24 cellular contexts compared by ENCODE assay signal in genomic region chr1:150493175-150493574, GRCh38. TPM values are rescaled to one million over a fixed set of nuclear protein-coding genes. Genes with fewer than 3 reads are reported as not detected.
A peak's percentile ranks its signal among the peaks of the same experiment; 100 is the strongest.
DNase-seq lines count a peak whose midpoint lies in the region; ATAC-seq and TF ChIP-seq lines count a peak whose summit lies in the region.
"Had no signal": no experiment of that assay in that cellular context is flagged by ENCODE, and none has a peak within 500 bp of the region (broad histone marks: within the 10 kb centered on the region; RNA-seq: fewer than 3 reads in every experiment).

No MANE protein-coding gene starts in this region.

- H3K9me3 ChIP-seq in HEK293 (ENCODE audit: control insufficient read depth, insufficient read depth, low read depth, low read length) (no peaks in the 10 kb centered on the region), osteoblast (ENCODE audit: low read depth, low read length) (no peaks in the 10 kb centered on the region), adrenal gland (replicated peaks in 1 of 3) (no peaks in the 10 kb centered on the region), hepatocyte (ENCODE audit: low read depth) (no peaks in the 10 kb centered on the region)
- H3K9me3 ChIP-seq: BLaER1 had no signal

- intact Hi-C loops in adrenal gland (cut with DNase I): no loop called here

- H3K4me1 ChIP-seq in HEK293 (ENCODE audit: control insufficient read depth, insufficient read depth, low read length) (no peaks in the 10 kb centered on the region; the same call in 1 of the 2 replicates), osteoblast (ENCODE audit: insufficient read depth, low read length) (peaks cover 1% of the 10 kb centered on the region), adrenal gland (replicated peaks in 1 of 2) (peaks cover under 1 to 4% of the 10 kb centered on the region in 2 donors), hepatocyte (ENCODE audit: insufficient read depth) (peaks cover under 1% of the 10 kb centered on the region)

- peaks cover 82% of the 10 kb centered on the region for H3K36me3 Mint-ChIP-seq in activated T-helper 17 cell treated with anti-CD3 and anti-CD28 coated beads, Interleukin-2, amount 50 U/mL, for 72 hours (ENCODE audit: low read depth)
- H3K36me3 Mint-ChIP-seq in stimulated activated effector memory CD8-positive, alpha-beta T cell treated with anti-CD3 and anti-CD28 coated beads, Interleukin-12 subunit alpha, Interleukin-12 subunit beta, amount 100 ng/mL, for 72 hours: peaks cover 92% of the 10 kb centered on the region

- H3K4me2 ChIP-seq in osteoblast (ENCODE audit: insufficient read depth, low read length): no peak overlapping the region
- no peak overlapping the region for H3K4me2 ChIP-seq in hepatocyte
- H3K4me2 ChIP-seq: BLaER1 had no signal

- no peaks in the 10 kb centered on the region for H3K9me2 ChIP-seq in hepatocyte (replicated peaks; ENCODE audit: insufficient read depth)

- H3K9me3 Mint-ChIP-seq in activated T-helper 17 cell treated with anti-CD3 and anti-CD28 coated beads, Interleukin-2, amount 50 U/mL, for 72 hours: no peaks in the 10 kb centered on the region
- no peaks in the 10 kb centered on the region for H3K9me3 Mint-ChIP-seq in stimulated activated effector memory CD8-positive, alpha-beta T cell treated with anti-CD3 and anti-CD28 coated beads, Interleukin-12 subunit alpha, Interleukin-12 subunit beta, amount 100 ng/mL, for 72 hours
- H3K9me3 Mint-ChIP-seq: CD4-positive, alpha-beta T cell had no signal

- WGBS in adrenal gland, 4 donors: 92 to 96% (median 95%) methylated on average over 8 of the region's 8 CpGs
- WGBS in hepatocyte (ENCODE audit: low lambda C conversion rate, missing lambda C conversion rate): 98% methylated on average over 8 of the region's 8 CpGs

- H4K20me1 ChIP-seq in osteoblast (ENCODE audit: insufficient read depth, low read length) (no peaks in the 10 kb centered on the region), hepatocyte (ENCODE audit: insufficient read depth, poor library complexity, severe bottlenecking) (no peaks in the 10 kb centered on the region)
- H4K20me1 ChIP-seq: BLaER1 had no signal

- H3K4me3 ChIP-seq in HEK293 (ENCODE audit: low read depth, low read length): no peak overlapping the region
- H3K4me3 ChIP-seq in osteoblast (ENCODE audit: insufficient read depth, low read length): no peak overlapping the region
- no peak overlapping the region for H3K4me3 ChIP-seq in adrenal gland
- H3K4me3 ChIP-seq in hepatocyte: no peak overlapping the region
- H3K4me3 ChIP-seq: BLaER1 had no signal

- no peaks in the 10 kb centered on the region for H3K27me3 Mint-ChIP-seq in activated T-helper 17 cell treated with anti-CD3 and anti-CD28 coated beads, Interleukin-2, amount 50 U/mL, for 72 hours
- H3K27me3 Mint-ChIP-seq: CD4-positive, alpha-beta T cell had no signal

- ATAC-seq in activated T-helper 17 cell treated with anti-CD3 and anti-CD28 coated beads, Interleukin-2, amount 50 U/mL, for 72 hours (replicated peaks): peak; percentile 37
- ATAC-seq in esophagus mucosa: peak; percentile 94
- ATAC-seq in stimulated activated effector memory CD8-positive, alpha-beta T cell treated with anti-CD3 and anti-CD28 coated beads, Interleukin-12 subunit alpha, Interleukin-12 subunit beta, amount 100 ng/mL, for 72 hours: no peak
- ATAC-seq: HCT116, Panc1 had no signal

- H3K27ac ChIP-seq in HEK293 (ENCODE audit: extremely low read depth, low read depth, low read length) (no peak overlapping the region), osteoblast (ENCODE audit: low read depth, low read length) (no peak overlapping the region), adrenal gland (no peak overlapping the region), hepatocyte (no peak overlapping the region)
- H3K27ac ChIP-seq: BLaER1, HL-60 had no signal

- CTCF ChIA-PET in HEK293 (lab: Yijun Ruan, JAX): no interaction called here

- peak; percentile 54 for DNase-seq in osteoblast (ENCODE audit: insufficient read length, low spot score, missing footprints)
- DNase-seq in stimulated activated effector memory CD8-positive, alpha-beta T cell treated with anti-CD3 and anti-CD28 coated beads, Interleukin-12 subunit alpha, Interleukin-12 subunit beta, amount 100 ng/mL, for 72 hours (ENCODE audit: low spot score in 2 of 2): no peak
- DNase-seq in adrenal gland: no peak
- no peak for DNase-seq in HuH-7 (ENCODE audit: low spot score)
- DNase-seq in hepatocyte (ENCODE audit: low spot score): no peak
- DNase-seq: CD4-positive, alpha-beta T cell; DMS79 treated with DMSO at 0.1 percent for 48 hours; NCI-H1048; NCI-H1417; NCI-H1694 treated with DMSO at 0.1 percent for 48 hours; NCI-H2081; NCI-H2227 treated with DMSO at 0.1 percent for 48 hours; NCI-H526 treated with DMSO at 0.1 percent for 48 hours; SHP77 treated with DMSO at 0.1 percent for 48 hours had no signal

- H3K4me3 Mint-ChIP-seq in activated T-helper 17 cell treated with anti-CD3 and anti-CD28 coated beads, Interleukin-2, amount 50 U/mL, for 72 hours: no peak overlapping the region
- H3K4me3 Mint-ChIP-seq in stimulated activated effector memory CD8-positive, alpha-beta T cell treated with anti-CD3 and anti-CD28 coated beads, Interleukin-12 subunit alpha, Interleukin-12 subunit beta, amount 100 ng/mL, for 72 hours: no peak overlapping the region
- H3K4me3 Mint-ChIP-seq: CD4-positive, alpha-beta T cell had no signal

- POLR2A ChIA-PET in HEK293 (lab: Yijun Ruan, JAX): no interaction called here

- H3K4me1 Mint-ChIP-seq in activated T-helper 17 cell treated with anti-CD3 and anti-CD28 coated beads, Interleukin-2, amount 50 U/mL, for 72 hours: peaks cover 5% of the 10 kb centered on the region
- H3K4me1 Mint-ChIP-seq in stimulated activated effector memory CD8-positive, alpha-beta T cell treated with anti-CD3 and anti-CD28 coated beads, Interleukin-12 subunit alpha, Interleukin-12 subunit beta, amount 100 ng/mL, for 72 hours: peaks cover 13% of the 10 kb centered on the region

- peaks cover 49 to 78% of the 10 kb centered on the region in 2 experiments for H3K36me3 ChIP-seq in HEK293 (ENCODE audit: control insufficient read depth in 2 of 2, insufficient read depth in 1 of 2, low read length in 2 of 2)
- H3K36me3 ChIP-seq in osteoblast (ENCODE audit: insufficient read depth, low read length): peaks cover 58% of the 10 kb centered on the region
- H3K36me3 ChIP-seq in adrenal gland (replicated peaks in 1 of 2): peaks cover 0 to 61% of the 10 kb centered on the region in 2 donors
- H3K36me3 ChIP-seq in hepatocyte (replicated peaks; ENCODE audit: insufficient read depth, low read depth): no peaks in the 10 kb centered on the region

- TF ChIP-seq CTCF in HEK293 (tag by site-specific recombination; IDR thresholded peaks at IDR 0.05) (no peak), osteoblast (IDR thresholded peaks at IDR 0.05; ENCODE audit: extremely low read depth, low read depth, low read length) (no peak), adrenal gland (IDR thresholded peaks at IDR 0.05) (no peak), hepatocyte (IDR thresholded peaks at IDR 0.05; ENCODE audit: poor library complexity) (no peak)

- H3K79me2 ChIP-seq in osteoblast (ENCODE audit: insufficient read depth, low read length) (peaks cover under 1% of the 10 kb centered on the region), hepatocyte (peaks cover 2% of the 10 kb centered on the region)

- no peak overlapping the region for H3K27ac Mint-ChIP-seq in activated T-helper 17 cell treated with anti-CD3 and anti-CD28 coated beads, Interleukin-2, amount 50 U/mL, for 72 hours
- no peak overlapping the region for H3K27ac Mint-ChIP-seq in stimulated activated effector memory CD8-positive, alpha-beta T cell treated with anti-CD3 and anti-CD28 coated beads, Interleukin-12 subunit alpha, Interleukin-12 subunit beta, amount 100 ng/mL, for 72 hours
- H3K27ac Mint-ChIP-seq: CD4-positive, alpha-beta T cell had no signal

- no peak for TF ChIP-seq POLR2A in adrenal gland (IDR thresholded peaks at IDR 0.05)

- H2AFZ ChIP-seq in osteoblast (ENCODE audit: low read length) (no peak overlapping the region), hepatocyte (no peak overlapping the region)

- H3K27me3 ChIP-seq in osteoblast (ENCODE audit: insufficient read depth, low read length) (no peaks in the 10 kb centered on the region), adrenal gland (no peaks in the 10 kb centered on the region), hepatocyte (no peaks in the 10 kb centered on the region)
- H3K27me3 ChIP-seq: BLaER1 had no signal

TF ChIP-seq in HEK293, 187 proteins besides CTCF, POLR2A, EP300 and RAD21:
- TF ChIP-seq KLF1 (tag by site-specific recombination; IDR thresholded peaks at IDR 0.05) (peak; percentile 77; the same call in 1 of the 2 replicates), BCL11A (tag by site-specific recombination; IDR thresholded peaks at IDR 0.05; ENCODE audit: low read depth) (no peak), KLF9 (tag by site-specific recombination; IDR thresholded peaks at IDR 0.05; ENCODE audit: low read depth) (peak; percentile 43; the same call in 1 of the 2 replicates)

RNA-seq across cellular contexts. Expression of gene TARS2, which starts 6.0 kb away (rescaled TPM):
- total RNA-seq in activated T-helper 17 cell treated with anti-CD3 and anti-CD28 coated beads, Interleukin-2, amount 50 U/mL, for 72 hours: 10 to 100 TPM; 28.8 to 35.3 TPM
- total RNA-seq in esophagus mucosa (20.3 TPM), osteoblast (10.1 and 14.7 TPM in 2 replicates), adrenal gland (10 to 100 TPM; 21.6 to 87.4 (median 30.2) TPM), hepatocyte (9.1 and 10.1 TPM in 2 replicates)
- polyA plus RNA-seq in adrenal gland (10 to 100 TPM; 24.9 to 28.8 (median 28.2) TPM), hepatocyte (18.2 and 19.2 TPM in 2 replicates)

RNA-seq across cellular contexts. Expression of gene ECM1, which starts 14.7 kb away (rescaled TPM):
- 1 to 10 TPM; 1.1 to 2.0 TPM for total RNA-seq in activated T-helper 17 cell treated with anti-CD3 and anti-CD28 coated beads, Interleukin-2, amount 50 U/mL, for 72 hours
- 438 TPM for total RNA-seq in esophagus mucosa
- 20.9 and 30.0 TPM in 2 replicates for total RNA-seq in osteoblast
- 10 to 100 TPM; 14.0 to 63.0 (median 25.0) TPM for total RNA-seq in adrenal gland
- polyA plus RNA-seq in adrenal gland: 10 to 100 TPM; 22.2 to 54.4 (median 44.4) TPM
- 1.0 and 3.0 TPM in 2 replicates for total RNA-seq in hepatocyte
- polyA plus RNA-seq in hepatocyte: 7.1 and 8.8 TPM in 2 replicates

RNA-seq across cellular contexts. Expression of gene FALEC, which starts 22.4 kb away (rescaled TPM):
- 1 to 10 TPM in 1 of 2 donors, not detected in 1; 1.2 TPM for total RNA-seq in activated T-helper 17 cell treated with anti-CD3 and anti-CD28 coated beads, Interleukin-2, amount 50 U/mL, for 72 hours
- 1.6 TPM for total RNA-seq in esophagus mucosa
- 0.36 TPM in 1 of 2 replicates, not detected in the other for total RNA-seq in osteoblast
- total RNA-seq in adrenal gland: under 1 TPM in 1 of 8 donors, not detected in 7; 0.61 TPM
- polyA plus RNA-seq in adrenal gland: under 1 TPM in 1 of 3 donors, not detected in 2; 0.40 TPM
- total RNA-seq in hepatocyte: not detected in 2 replicates
- polyA plus RNA-seq in hepatocyte: 0.39 TPM in 1 of 2 replicates, not detected in the other
- total RNA-seq: CD4-positive, alpha-beta T cell; H4; NCI-H460 had no signal
- polyA plus RNA-seq: AG04450 had no signal

RNA-seq across cellular contexts. Expression of gene ADAMTSL4, which starts 56.0 kb away (rescaled TPM):
- total RNA-seq in activated T-helper 17 cell treated with anti-CD3 and anti-CD28 coated beads, Interleukin-2, amount 50 U/mL, for 72 hours: under 1 TPM; 0.29 to 0.37 TPM
- total RNA-seq in esophagus mucosa (42.9 TPM), osteoblast (3.2 and 5.4 TPM in 2 replicates), adrenal gland (10 to 100 TPM in 4 of 8 donors, 1 to 10 TPM in 4; 4.5 to 34.4 (median 9.2) TPM), hepatocyte (3.7 and 8.1 TPM in 2 replicates)
- polyA plus RNA-seq in adrenal gland (10 to 100 TPM in 2 of 3 donors, 1 to 10 TPM in 1; 1.7 to 31.4 (median 31.1) TPM), hepatocyte (19.7 and 28.0 TPM in 2 replicates)
